In the genomic region with DNA sequence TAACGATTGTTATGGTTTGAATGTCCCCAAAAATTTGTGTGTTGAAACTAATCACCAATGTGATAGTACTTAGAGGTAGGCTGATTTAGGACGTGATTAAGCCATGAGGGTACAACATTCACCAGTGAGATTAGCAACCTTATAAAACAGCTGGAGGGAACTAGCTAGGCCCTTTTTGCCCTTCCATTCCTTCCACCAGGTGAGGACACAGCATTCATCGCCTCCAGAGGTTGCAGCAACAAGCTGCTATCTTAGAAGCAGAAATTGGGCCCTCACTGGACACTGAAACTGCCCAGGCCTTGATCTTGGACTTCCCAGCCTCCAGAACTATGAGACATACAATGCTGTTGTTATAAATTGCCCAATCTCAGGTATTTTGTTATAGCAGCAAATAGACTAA, we compare ENCODE assay signal across 23 cellular contexts.
"Had no signal": no experiment of that assay in that cellular context is flagged by ENCODE, and none has a peak within 500 bp of the region (broad histone marks: within the 10 kb centered on the region; RNA-seq: fewer than 3 reads in every experiment).

No MANE protein-coding gene starts in this region.

- H3K36me3 Mint-ChIP-seq: memory B cell; mesothelial cell of epicardium; naive B cell; natural killer cell treated with Interleukin-12 subunit alpha and Interleukin-12 subunit beta and Interleukin-15 and Interleukin-18, amount 100 ng/mL, for 72 hours; stimulated activated naive B cell treated with anti-CD40 and anti-IgM and Interleukin-4, amounts not matched to agents 10 μg/mL and 1 μg/mL and 100 μg/mL, for 72 hours had no signal

- H3K9me3 Mint-ChIP-seq: effector memory CD8-positive, alpha-beta T cell; memory B cell; natural killer cell treated with Interleukin-12 subunit alpha and Interleukin-12 subunit beta and Interleukin-15 and Interleukin-18, amount 100 ng/mL, for 72 hours had no signal

- H3K27me3 ChIP-seq: right atrium auricular region, tibial nerve, upper lobe of left lung had no signal

- H3K27ac Mint-ChIP-seq: effector memory CD8-positive, alpha-beta T cell; mesothelial cell of epicardium; natural killer cell treated with Interleukin-12 subunit alpha and Interleukin-12 subunit beta and Interleukin-15 and Interleukin-18, amount 100 ng/mL, for 72 hours; stimulated activated naive B cell treated with anti-CD40 and anti-IgM and Interleukin-4, amounts not matched to agents 10 μg/mL and 1 μg/mL and 100 μg/mL, for 72 hours; stimulated activated naive CD8-positive, alpha-beta T cell treated with anti-CD3 and anti-CD28 coated beads, Interleukin-15, Interleukin-2, amounts not matched to agents 100 ng/mL and 50 ng/mL, for 24 hours had no signal

- FAIRE-seq: frontal cortex, kidney, urothelium cell line had no signal

- H3K4me3 ChIP-seq: coronary artery, lung, mucosa of descending colon, prostate gland, right atrium auricular region, skin epidermis, thoracic aorta, tibial nerve, upper lobe of left lung had no signal

- H3K27me3 Mint-ChIP-seq: effector memory CD8-positive, alpha-beta T cell; memory B cell; naive B cell; natural killer cell treated with Interleukin-12 subunit alpha and Interleukin-12 subunit beta and Interleukin-15 and Interleukin-18, amount 100 ng/mL, for 72 hours; stimulated activated naive B cell treated with anti-CD40 and anti-IgM and Interleukin-4, amounts not matched to agents 10 μg/mL and 1 μg/mL and 100 μg/mL, for 72 hours; stimulated activated naive CD8-positive, alpha-beta T cell treated with anti-CD3 and anti-CD28 coated beads, Interleukin-15, Interleukin-2, amounts not matched to agents 100 ng/mL and 50 ng/mL, for 24 hours had no signal

- H3K9me3 ChIP-seq: mucosa of descending colon, prostate gland, right atrium auricular region, thoracic aorta, upper lobe of left lung had no signal

- DNase-seq: effector memory CD8-positive, alpha-beta T cell; kidney; mucosa of descending colon; naive B cell; stimulated activated CD4-positive, alpha-beta T cell treated with anti-CD3 and anti-CD28 coated beads, Interleukin-15, amount 100 ng/mL, for 24 hours; stimulated activated CD4-positive, alpha-beta T cell treated with anti-CD3 and anti-CD28 coated beads, Interleukin-2, amount 100 ng/mL, for 48 hours; stimulated activated naive B cell treated with anti-CD40 and anti-IgM and Interleukin-4, amounts not matched to agents 10 μg/mL and 1 μg/mL and 100 μg/mL, for 72 hours; upper lobe of left lung had no signal

- H3K27ac ChIP-seq: coronary artery, prostate gland, right atrium auricular region, skin epidermis, thoracic aorta, tibial nerve, upper lobe of left lung had no signal

- H3K4me3 Mint-ChIP-seq: effector memory CD8-positive, alpha-beta T cell; memory B cell; mesothelial cell of epicardium; natural killer cell treated with Interleukin-12 subunit alpha and Interleukin-12 subunit beta and Interleukin-15 and Interleukin-18, amount 100 ng/mL, for 72 hours; neural crest cell; stimulated activated naive B cell treated with anti-CD40 and anti-IgM and Interleukin-4, amounts not matched to agents 10 μg/mL and 1 μg/mL and 100 μg/mL, for 72 hours; stimulated activated naive CD8-positive, alpha-beta T cell treated with anti-CD3 and anti-CD28 coated beads, Interleukin-15, Interleukin-2, amounts not matched to agents 100 ng/mL and 50 ng/mL, for 24 hours had no signal

- ATAC-seq: effector memory CD8-positive, alpha-beta T cell; left lobe of liver; mucosa of descending colon; natural killer cell treated with Interleukin-12 subunit alpha and Interleukin-12 subunit beta and Interleukin-15 and Interleukin-18, amount 100 ng/mL, for 72 hours; stimulated activated naive B cell treated with anti-CD40 and anti-IgM and Interleukin-4, amounts not matched to agents 10 μg/mL and 1 μg/mL and 100 μg/mL, for 72 hours had no signal

- H3K4me1 ChIP-seq: prostate gland, right atrium auricular region, tibial nerve had no signal

- H3K4me1 Mint-ChIP-seq: neural crest cell had no signal

- H3K36me3 ChIP-seq: prostate gland, right atrium auricular region, thoracic aorta, tibial nerve, upper lobe of left lung had no signal
